Comparison of ENCODE assay signal across 7 cellular contexts in the genomic region with DNA sequence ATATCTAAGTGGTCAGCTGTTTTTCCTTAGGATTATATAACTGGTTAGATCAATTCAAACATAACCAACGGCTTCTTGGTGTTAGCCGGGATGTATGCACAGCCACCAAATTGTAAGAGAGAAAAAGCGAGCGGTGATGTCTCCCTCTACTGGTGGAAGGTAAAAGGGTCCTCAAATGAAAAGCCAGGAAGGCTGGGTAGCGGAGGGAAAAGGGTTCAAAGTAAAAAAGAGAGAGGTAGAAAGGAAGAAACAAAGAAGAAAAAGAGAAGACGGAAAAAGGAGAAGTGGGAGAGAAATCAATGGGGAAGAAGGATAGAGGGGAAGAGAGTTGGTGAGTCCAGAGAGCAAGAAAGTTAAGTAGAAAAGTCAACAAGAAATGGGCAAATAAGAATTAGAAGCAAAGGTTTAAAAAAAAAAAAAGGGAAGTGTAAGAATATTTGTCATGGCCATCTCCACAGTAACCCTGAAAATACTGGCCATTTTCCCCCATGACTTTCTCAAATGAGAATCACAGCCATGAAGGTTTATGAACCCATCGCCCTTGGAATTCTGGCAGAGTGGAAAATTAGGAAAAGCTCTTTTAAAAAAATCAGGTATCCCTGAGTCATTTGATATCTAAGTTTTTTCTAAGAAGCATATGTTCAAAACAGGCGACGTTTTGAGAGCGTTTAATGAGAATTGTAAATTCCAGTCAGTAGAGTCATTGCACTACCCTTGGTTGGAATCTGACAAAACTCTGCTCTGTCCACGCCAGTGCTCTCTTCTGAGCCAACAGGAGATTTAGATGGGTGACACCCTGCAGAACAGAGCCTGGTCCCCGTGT.
DNase-seq lines count a peak whose midpoint lies in the region; FAIRE-seq and TF ChIP-seq lines count a peak whose summit lies in the region.

No MANE protein-coding gene starts in this region.

- no peak overlapping the region for H3K9ac ChIP-seq in OCI-LY3 (ENCODE audit: low read length)

- peak overlapping the region; percentile 32; the same call in 1 of the 2 replicates for H3K4me2 ChIP-seq in OCI-LY3 (ENCODE audit: low read length)
- H3K4me2 ChIP-seq in osteoblast (ENCODE audit: insufficient read depth, low read length) = peak overlapping the region; percentile 64

- H3K4me3 ChIP-seq in OCI-LY3 (ENCODE audit: low read length) (no peak overlapping the region), fibroblast of the aortic adventitia (ENCODE audit: low read depth, low read length) (no peak overlapping the region), osteoblast (ENCODE audit: insufficient read depth, low read length) (no peak overlapping the region)

- H3K27me3 ChIP-seq in OCI-LY3 (ENCODE audit: low read depth, low read length) (no peaks in the 10 kb centered on the region), osteoblast (ENCODE audit: insufficient read depth, low read length) (no peaks in the 10 kb centered on the region)

- no peaks in the 10 kb centered on the region for H3K36me3 ChIP-seq in OCI-LY3 (replicated peaks; ENCODE audit: low read depth, low read length)
- no peaks in the 10 kb centered on the region for H3K36me3 ChIP-seq in osteoblast (ENCODE audit: insufficient read depth, low read length)

- FAIRE-seq in urothelium cell line (lab: Jason Lieb, UNC) = no peak

- no peak overlapping the region for H2AFZ ChIP-seq in OCI-LY3 (ENCODE audit: low read depth, low read length)
- peak overlapping the region; percentile 33 for H2AFZ ChIP-seq in osteoblast (ENCODE audit: low read length)

- DNase-seq in GF-D8 (lab: John Stamatoyannopoulos, UW) (peak; percentile 55), HS-27A (ENCODE audit: low read depth) (peak; percentile 54), activated T-helper 1 cell treated with Interleukin-2 at 50 U/mL for 16 hours (ENCODE audit: low read depth) (peak; percentile 32), fibroblast of the aortic adventitia (ENCODE audit: low read depth) (peak; percentile 81), osteoblast (ENCODE audit: insufficient read length, low spot score, missing footprints) (peak; percentile 93), urothelium cell line (ENCODE audit: low spot score) (peak; percentile 76)

- peaks cover 9% of the 10 kb centered on the region for H3K4me1 ChIP-seq in OCI-LY3 (ENCODE audit: low read length)
- H3K4me1 ChIP-seq in osteoblast (ENCODE audit: insufficient read depth, low read length) = peaks cover 21% of the 10 kb centered on the region

- H3K9me3 ChIP-seq in OCI-LY3 (ENCODE audit: insufficient read depth, low read length) = no peaks in the 10 kb centered on the region
- H3K9me3 ChIP-seq in osteoblast (ENCODE audit: low read depth, low read length) = no peaks in the 10 kb centered on the region

- H3K27ac ChIP-seq in OCI-LY3 (ENCODE audit: low read length) (no peak overlapping the region), osteoblast (ENCODE audit: low read depth, low read length) (peak overlapping the region; percentile 46)

- H4K20me1 ChIP-seq in OCI-LY3 (ENCODE audit: insufficient read depth, low read length) (no peaks in the 10 kb centered on the region), osteoblast (ENCODE audit: insufficient read depth, low read length) (no peaks in the 10 kb centered on the region)

- H3K79me2 ChIP-seq in OCI-LY3 (ENCODE audit: low read length) = no peaks in the 10 kb centered on the region
- no peaks in the 10 kb centered on the region for H3K79me2 ChIP-seq in osteoblast (ENCODE audit: insufficient read depth, low read length)

- TF ChIP-seq CTCF in OCI-LY3 (IDR thresholded peaks at IDR 0.05; ENCODE audit: low read depth, low read length) = peak; percentile 76
- TF ChIP-seq CTCF in fibroblast of the aortic adventitia (IDR thresholded peaks at IDR 0.05; ENCODE audit: insufficient read depth, low read length) = peak; percentile 89
- peak; percentile 90 for TF ChIP-seq CTCF in osteoblast (IDR thresholded peaks at IDR 0.05; ENCODE audit: extremely low read depth, low read depth, low read length)

Comparison
In these comparisons a context has a peak if more than half of its experiments do, and no peak if none do; other contexts are left out.
1. DNase-seq: peak in every context shown above with its lines; median percentile 93 in osteoblast; 81 in fibroblast of the aortic adventitia; 76 in urothelium cell line; 55 in GF-D8; 54 in HS-27A; 32 in activated T-helper 1 cell treated with Interleukin-2 at 50 U/mL for 16 hours.